Comparison of ENCODE assay signal across 8 cellular contexts in the genomic region with DNA sequence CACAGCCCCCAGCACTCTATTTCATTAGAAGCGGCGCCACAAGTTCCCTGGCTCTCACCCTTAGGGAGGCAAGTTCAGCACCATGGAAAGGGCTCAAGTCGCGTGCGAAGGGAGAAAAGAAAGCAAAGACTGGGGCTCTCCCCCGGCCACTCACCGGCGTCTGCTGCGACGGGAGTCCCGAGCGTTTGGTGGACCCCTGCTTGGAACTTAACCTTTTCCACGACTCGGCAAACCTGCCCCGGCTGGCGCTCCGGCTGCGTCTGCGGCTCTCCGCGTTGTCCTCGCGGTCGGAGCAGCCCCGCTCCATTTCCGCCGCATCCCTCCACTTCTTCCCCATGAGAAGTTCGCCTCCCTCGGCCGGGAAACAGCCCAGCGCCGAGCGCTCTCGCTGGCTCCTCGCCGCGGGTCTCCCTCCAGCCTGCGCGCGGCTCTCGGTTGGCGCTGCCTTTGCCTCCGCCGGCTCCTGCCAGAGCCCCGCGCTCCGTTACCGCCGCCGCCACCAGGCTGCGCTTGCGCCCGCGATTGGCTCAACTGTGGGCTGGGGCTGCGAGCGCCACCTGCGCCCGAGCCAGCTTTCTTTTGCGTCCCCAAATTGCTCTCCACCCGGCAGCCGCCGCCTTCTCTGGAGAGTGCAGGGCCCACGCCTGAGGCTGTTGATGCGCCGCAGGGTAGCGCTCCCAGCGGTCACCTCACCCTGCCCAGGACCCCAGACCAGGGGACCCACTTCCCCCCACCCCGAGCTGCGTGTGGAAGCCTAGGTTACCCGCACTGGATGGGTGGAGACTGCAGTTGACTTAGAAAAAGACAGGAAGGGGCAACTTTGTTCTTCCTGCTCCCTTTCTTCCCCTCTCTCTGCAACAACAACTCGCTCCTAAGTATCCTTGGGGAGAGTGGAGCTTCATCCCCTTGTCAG.
A peak's percentile ranks its signal among the peaks of the same experiment; 100 is the strongest.
DNase-seq lines count a peak whose midpoint lies in the region; ATAC-seq and TF ChIP-seq lines count a peak whose summit lies in the region.

No MANE protein-coding gene starts in this region.

- no peaks in the 10 kb centered on the region for H3K4me1 Mint-ChIP-seq in activated naive CD8-positive, alpha-beta T cell treated with anti-CD3 and anti-CD28 coated beads, Interleukin-2, amount 10 ng/mL, durations not matched to agents 7 days and 5 days

- peaks cover 11% of the 10 kb centered on the region for H3K27me3 ChIP-seq in cardiac muscle cell

- H3K27ac ChIP-seq in cardiac muscle cell: no peak overlapping the region

- intact Hi-C loops in posterior cingulate gyrus (cut with DNase I): no loop called here

- ATAC-seq in HG02884 (IDR thresholded peaks at IDR 0.05; ENCODE audit: unreplicated experiment): peak; percentile 73
- ATAC-seq in activated naive CD8-positive, alpha-beta T cell treated with anti-CD3 and anti-CD28 coated beads, Interleukin-2, amount 10 ng/mL, durations not matched to agents 7 days and 5 days (ENCODE audit: low read depth): peak; percentile 76

- H3K4me1 ChIP-seq in cardiac muscle cell (ENCODE audit: low read depth): no peaks in the 10 kb centered on the region

- peak overlapping the region; percentile 39 for H3K4me3 Mint-ChIP-seq in activated naive CD8-positive, alpha-beta T cell treated with anti-CD3 and anti-CD28 coated beads, Interleukin-2, amount 10 ng/mL, durations not matched to agents 7 days and 5 days

- H3K9me3 Mint-ChIP-seq in activated naive CD8-positive, alpha-beta T cell treated with anti-CD3 and anti-CD28 coated beads, Interleukin-2, amount 10 ng/mL, durations not matched to agents 7 days and 5 days: no peaks in the 10 kb centered on the region

- H3K27me3 Mint-ChIP-seq in activated naive CD8-positive, alpha-beta T cell treated with anti-CD3 and anti-CD28 coated beads, Interleukin-2, amount 10 ng/mL, durations not matched to agents 7 days and 5 days: peaks cover 44% of the 10 kb centered on the region

- H3K27ac Mint-ChIP-seq in activated naive CD8-positive, alpha-beta T cell treated with anti-CD3 and anti-CD28 coated beads, Interleukin-2, amount 10 ng/mL, durations not matched to agents 7 days and 5 days: no peak overlapping the region

- H3K36me3 Mint-ChIP-seq in activated naive CD8-positive, alpha-beta T cell treated with anti-CD3 and anti-CD28 coated beads, Interleukin-2, amount 10 ng/mL, durations not matched to agents 7 days and 5 days: no peaks in the 10 kb centered on the region

- no peaks in the 10 kb centered on the region for H3K9me3 ChIP-seq in cardiac muscle cell (ENCODE audit: low read depth)

- in situ Hi-C loops in GM13977 (cut with MboI; ENCODE audit: low pct_unique_long_range_greater_than_20kb, low sequenced_read_pairs, unreplicated experiment): no loop called here

- POLR2A ChIA-PET in activated naive CD8-positive, alpha-beta T cell treated with anti-CD3 and anti-CD28 coated beads, Interleukin-2, amount 10 ng/mL, durations not matched to agents 7 days and 5 days (lab: Charles Lee): no interaction called here

- peak overlapping the region; percentile 40 for H3K4me3 ChIP-seq in cardiac muscle cell

- no peak for TF ChIP-seq CTCF in GM13977 (IDR thresholded peaks at IDR 0.05; ENCODE audit: extremely low read depth, insufficient read depth, missing control alignments)
- TF ChIP-seq CTCF in cardiac muscle cell (IDR thresholded peaks at IDR 0.05; ENCODE audit: low read depth, low read length): peak; percentile 9

- H3K36me3 ChIP-seq in cardiac muscle cell: no peaks in the 10 kb centered on the region

- peak; percentile 68 for DNase-seq in AG08396 (ENCODE audit: low spot score)
- peak; percentile 68 for DNase-seq in GM13977 (ENCODE audit: low spot score)
- peak; percentile 50 for DNase-seq in NCI-H2171 (lab: John Stamatoyannopoulos, UW)
- DNase-seq in activated naive CD8-positive, alpha-beta T cell treated with anti-CD3 and anti-CD28 coated beads, Interleukin-2, amount 10 ng/mL, durations not matched to agents 7 days and 5 days: peak; percentile 57
- DNase-seq in cardiac muscle cell (ENCODE audit: low read depth in 1 of 2, low spot score in 1 of 2): peak; percentile 72 to 94
- DNase-seq in posterior cingulate gyrus: peak; percentile 15 to 94 (median 59)
- no peak for DNase-seq in stimulated activated naive CD4-positive, alpha-beta T cell treated with Interleukin-2 at 50 U/mL for 16 hours (lab: John Stamatoyannopoulos, UW)
